ENCODE assay signal across 8 cellular contexts in the genomic region with DNA sequence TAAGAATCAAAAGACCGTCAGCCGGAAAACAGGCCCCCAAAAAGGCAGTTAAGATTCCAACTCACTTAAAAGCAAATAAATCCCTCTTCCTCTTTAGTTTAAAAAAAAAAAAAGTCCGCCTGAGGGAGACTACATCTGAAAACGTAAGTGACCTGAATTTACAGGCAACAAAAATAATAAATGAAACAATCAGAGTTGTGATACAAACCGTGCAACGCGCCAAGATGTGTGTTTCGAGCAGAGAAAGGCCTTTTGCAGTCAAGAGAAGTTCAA. TPM values are rescaled to one million over a fixed set of nuclear protein-coding genes. Genes with fewer than 3 reads are reported as not detected.
A peak's percentile ranks its signal among the peaks of the same experiment; 100 is the strongest.
DNase-seq lines count a peak whose midpoint lies in the region; ATAC-seq, FAIRE-seq and TF ChIP-seq lines count a peak whose summit lies in the region.

No MANE protein-coding gene starts in this region.

- H3K36me3 ChIP-seq in adrenal gland (replicated peaks in 1 of 2) (no peaks in the 10 kb centered on the region), HepG2 (replicated peaks in 1 of 2; ENCODE audit: control insufficient read depth in 1 of 2, insufficient read depth in 2 of 2, low read length in 2 of 2) (no peaks in the 10 kb centered on the region), tibial artery (no peaks in the 10 kb centered on the region)

- FAIRE-seq in HepG2 (lab: Jason Lieb, UNC): no peak

- TF ChIP-seq EP300 in HepG2 (IDR thresholded peaks at IDR 0.05; ENCODE audit: low read depth in 2 of 2, low read length in 2 of 2): no peak
- TF ChIP-seq EP300 in HepG2 (CRISPR knock-in tag; IDR thresholded peaks at IDR 0.05; ENCODE audit: borderline replicate concordance): no peak

- POLR2A ChIA-PET in HepG2 (lab: Yijun Ruan, JAX): interaction anchor here (2.0 kb wide), 1 partner anchor 10 kb away, joined by 6 read pairs; no protein-coding TSS in a partner anchor

- WGBS in adrenal gland, 4 donors: 0 to 2% (median 0%) methylated on average over 8 of the region's 8 CpGs
- WGBS in HepG2 (ENCODE audit: low lambda C conversion rate): under 1% methylated on average over 8 of the region's 8 CpGs

- peak overlapping the region; percentile 85 for H3K4me3 Mint-ChIP-seq in activated CD8-positive, alpha-beta memory T cell treated with anti-CD3 and anti-CD28 coated beads, Interleukin-2, amount 10 ng/mL, durations not matched to agents 7 days and 5 days

- no peak for TF ChIP-seq POLR2A in adrenal gland (IDR thresholded peaks at IDR 0.05)
- TF ChIP-seq POLR2A in HepG2 (IDR thresholded peaks at IDR 0.05; ENCODE audit: insufficient read depth in 1 of 2, low read depth in 2 of 2, low read length in 2 of 2): no peak

- H3K36me3 Mint-ChIP-seq in activated CD8-positive, alpha-beta memory T cell treated with anti-CD3 and anti-CD28 coated beads, Interleukin-2, amount 10 ng/mL, durations not matched to agents 7 days and 5 days: peaks cover 24% of the 10 kb centered on the region

- H2AFZ ChIP-seq in HepG2 (ENCODE audit: low read length): no peak overlapping the region

- H3K79me2 ChIP-seq in HepG2 (ENCODE audit: insufficient read depth, low read length): peaks cover 86% of the 10 kb centered on the region

- H3K9me3 Mint-ChIP-seq in activated CD8-positive, alpha-beta memory T cell treated with anti-CD3 and anti-CD28 coated beads, Interleukin-2, amount 10 ng/mL, durations not matched to agents 7 days and 5 days (ENCODE audit: low read depth): no peaks in the 10 kb centered on the region

- peaks cover 49% of the 10 kb centered on the region for H4K20me1 ChIP-seq in HepG2 (ENCODE audit: insufficient read depth, low read length)

- H3K9me3 ChIP-seq in adrenal gland (replicated peaks in 1 of 3) (no peaks in the 10 kb centered on the region), HepG2 (ENCODE audit: low read length) (no peaks in the 10 kb centered on the region), tibial artery (no peaks in the 10 kb centered on the region)

- TF ChIP-seq CTCF in adrenal gland (IDR thresholded peaks at IDR 0.05) (no peak), HepG2 (CRISPR knock-in tag; IDR thresholded peaks at IDR 0.05) (no peak), tibial artery (IDR thresholded peaks at IDR 0.05) (no peak)

- H3K4me2 ChIP-seq in HepG2 (ENCODE audit: low read depth, low read length): peak overlapping the region; percentile 87

- CTCF ChIA-PET in activated CD8-positive, alpha-beta memory T cell treated with anti-CD3 and anti-CD28 coated beads, Interleukin-2, amount 10 ng/mL, durations not matched to agents 7 days and 5 days (lab: Charles Lee): interaction anchor here (1.4 to 3.8 kb wide), 4 partner anchors 19 to 148 kb away, joined by 7 to 55 read pairs (median 18); no protein-coding TSS in a partner anchor
- CTCF ChIA-PET in HepG2 (lab: Yijun Ruan, JAX; ENCODE audit: low intra/inter-chr PET ratio, low total read pairs): interaction anchor here (1.2 kb wide), 1 partner anchor 21 kb away, joined by 3 read pairs; no protein-coding TSS in a partner anchor

- in situ Hi-C loops in HepG2 (cut with HindIII; ENCODE audit: extremely low pct_ligation_motif_present, low pct_unique_long_range_greater_than_20kb): no loop called here

- H3K27me3 Mint-ChIP-seq in activated CD8-positive, alpha-beta memory T cell treated with anti-CD3 and anti-CD28 coated beads, Interleukin-2, amount 10 ng/mL, durations not matched to agents 7 days and 5 days: no peaks in the 10 kb centered on the region

- intact Hi-C loops in adrenal gland (cut with DNase I): loop anchor here (2.0 to 5.0 kb wide), 2 partner anchors 145 to 147 kb away; no protein-coding TSS in a partner anchor
- intact Hi-C loops in HepG2 (cut with micrococcal nuclease; ENCODE audit: unreplicated experiment): loop anchor here (1.0 to 10.0 kb wide), 3 partner anchors 95 to 148 kb away; no protein-coding TSS in a partner anchor
- intact Hi-C loops in tibial artery (cut with DNase I; ENCODE audit: low total_unique reads): loop anchor here (5.0 kb wide), 1 partner anchor 145 kb away; no protein-coding TSS in a partner anchor

- peak overlapping the region; percentile 87 for H3K27ac Mint-ChIP-seq in activated CD8-positive, alpha-beta memory T cell treated with anti-CD3 and anti-CD28 coated beads, Interleukin-2, amount 10 ng/mL, durations not matched to agents 7 days and 5 days

- DNase-seq in activated CD8-positive, alpha-beta memory T cell treated with anti-CD3 and anti-CD28 coated beads, Interleukin-2, amount 10 ng/mL, durations not matched to agents 7 days and 5 days: no peak
- no peak for DNase-seq in activated CD8-positive, alpha-beta memory T cell treated with anti-CD3 and anti-CD28 coated beads, Interleukin-2, amount 50 U/mL, for 4 hours
- DNase-seq in adrenal gland: no peak
- no peak for DNase-seq in HepG2 (ENCODE audit: low spot score)
- DNase-seq in tibial artery: no peak
- no peak for DNase-seq in activated CD4-positive, alpha-beta T cell treated with anti-CD3 and anti-CD28 coated beads, Interleukin-2, amount 50 U/mL, for 48 hours

- peak overlapping the region; percentile 98 to 100 (median 99) for H3K27ac ChIP-seq in adrenal gland
- peak overlapping the region; percentile 96 for H3K27ac ChIP-seq in HepG2 (ENCODE audit: extremely low read length, insufficient read depth, low read length)
- peak overlapping the region; percentile 99 for H3K27ac ChIP-seq in tibial artery

- peaks cover 18 to 56% of the 10 kb centered on the region in 2 donors for H3K4me1 ChIP-seq in adrenal gland (replicated peaks in 1 of 2)
- peaks cover 62% of the 10 kb centered on the region for H3K4me1 ChIP-seq in HepG2 (ENCODE audit: insufficient read depth, low read length)
- H3K4me1 ChIP-seq in tibial artery: peaks cover 0 to 58% (median 36%) of the 10 kb centered on the region in 4 donors

- peak overlapping the region; percentile 92 for H3K9ac ChIP-seq in HepG2 (ENCODE audit: insufficient read depth, low read depth, low read length)

- H3K27me3 ChIP-seq in adrenal gland (no peaks in the 10 kb centered on the region), HepG2 (ENCODE audit: control insufficient read depth in 1 of 2, insufficient read depth in 2 of 2, low read length in 2 of 2) (no peaks in the 10 kb centered on the region; a peak in 1 of 5 replicates), tibial artery (peaks cover 0 to 2% of the 10 kb centered on the region in 2 donors)

- ATAC-seq in activated CD8-positive, alpha-beta memory T cell treated with anti-CD3 and anti-CD28 coated beads, Interleukin-2, amount 10 ng/mL, durations not matched to agents 7 days and 5 days: no peak
- ATAC-seq in HepG2 (no peak), HG03097 (IDR thresholded peaks at IDR 0.05; ENCODE audit: low FRiP score, unreplicated experiment) (no peak), GM19324 (IDR thresholded peaks at IDR 0.05; ENCODE audit: low FRiP score, unreplicated experiment) (no peak)

- no peak for TF ChIP-seq RAD21 in HepG2 (CRISPR knock-in tag; IDR thresholded peaks at IDR 0.05)

- H3K4me1 Mint-ChIP-seq in activated CD8-positive, alpha-beta memory T cell treated with anti-CD3 and anti-CD28 coated beads, Interleukin-2, amount 10 ng/mL, durations not matched to agents 7 days and 5 days: peaks cover 68% of the 10 kb centered on the region

- BruUV-seq in HepG2 (replicated peaks; lab: Mats Ljungman, UMichigan): no TSS peak

- H3K4me3 ChIP-seq in adrenal gland (peak overlapping the region; percentile 71 to 93 (median 86)), HepG2 (replicated peaks in 1 of 3; ENCODE audit: insufficient read depth in 1 of 3, low read depth in 2 of 3, low read length in 3 of 3) (peak overlapping the region; percentile 89 to 100 (median 98)), tibial artery (peak overlapping the region; percentile 85 to 93)

TF ChIP-seq in HepG2, 621 proteins besides CTCF, POLR2A, EP300 and RAD21 (continues in another document):
- TF ChIP-seq TARDBP (CRISPR knock-in tag; IDR thresholded peaks at IDR 0.05) (no peak), FOXA1 (IDR thresholded peaks at IDR 0.05) (no peak), FOXA1 (CRISPR knock-in tag; IDR thresholded peaks at IDR 0.05) (no peak)

RNA-seq across cellular contexts. Expression of a gene that starts 1.1 kb away (rescaled TPM):
- 100 to 1,000 TPM in 1 of 2 experiments, 10 to 100 TPM in 1; 85.7 to 132 TPM for total RNA-seq in activated CD8-positive, alpha-beta memory T cell treated with anti-CD3 and anti-CD28 coated beads, Interleukin-2, amount 10 ng/mL, durations not matched to agents 7 days and 5 days
- 10 to 100 TPM; 27.1 to 81.2 (median 67.5) TPM for total RNA-seq in adrenal gland
- polyA plus RNA-seq in adrenal gland: 10 to 100 TPM; 23.2 to 34.3 (median 32.1) TPM
- 59.6 and 60.9 TPM in 2 replicates for total RNA-seq in HepG2 (2016; rRNA removed; fragmentation: Illumina TruSeq; extraction: Trizol)
- 223 and 253 TPM in 2 replicates for total RNA-seq in HepG2 (2016; cell fraction: cytosol; rRNA removed; fragmentation: Illumina TruSeq; extraction: Trizol; ENCODE audit: low read depth)
- 54.9 and 58.3 TPM in 2 replicates for total RNA-seq in HepG2 (2016; cell fraction: insoluble cytoplasmic fraction; rRNA removed; fragmentation: Illumina TruSeq; extraction: Trizol)
- 138 and 153 TPM in 2 replicates for total RNA-seq in HepG2 (2016; cell fraction: membrane; rRNA removed; fragmentation: Illumina TruSeq; extraction: Trizol)
- total RNA-seq in HepG2 (2016; cell fraction: nucleus; rRNA removed; fragmentation: Illumina TruSeq; extraction: Trizol): 130 and 145 TPM in 2 replicates
- 22.8 and 24.0 TPM in 2 replicates for polyA plus RNA-seq in HepG2 (2011; rRNA removed)
- polyA plus RNA-seq in HepG2 (2011; cell fraction: cytosol; rRNA removed): 11.2 and 14.3 TPM in 2 replicates
- 69.1 and 88.4 TPM in 2 replicates for polyA plus RNA-seq in HepG2 (2011; cell fraction: nucleus; rRNA removed)
- polyA plus RNA-seq in HepG2 (2012): 23.5 and 23.7 TPM in 2 replicates
- 2.0 and 2.7 TPM in 2 replicates for polyA plus RNA-seq in HepG2 (2016; cell fraction: cytosol; fragmentation: Illumina TruSeq; extraction: Trizol; ENCODE audit: low read depth)
- polyA plus RNA-seq in HepG2 (2016; cell fraction: insoluble cytoplasmic fraction; fragmentation: Illumina TruSeq; extraction: Trizol; ENCODE audit: low read depth): 21.5 and 27.8 TPM in 2 replicates
- polyA plus RNA-seq in HepG2 (2016; cell fraction: membrane; fragmentation: Illumina TruSeq; extraction: Trizol; ENCODE audit: low read depth): 5.6 and 6.8 TPM in 2 replicates
- 94.8 and 102 TPM in 2 replicates for polyA plus RNA-seq in HepG2 (2016; cell fraction: nucleus; fragmentation: Illumina TruSeq; extraction: Trizol; ENCODE audit: insufficient read depth, low read depth)
- polyA minus RNA-seq in HepG2 (2011; rRNA and poly(A)+ RNA removed; ENCODE audit: low replicate concordance): 94.4 and 97.7 TPM in 2 replicates
- polyA minus RNA-seq in HepG2 (2011; cell fraction: cytosol; rRNA and poly(A)+ RNA removed): 61.5 and 62.2 TPM in 2 replicates
- polyA minus RNA-seq in HepG2 (2011; cell fraction: nucleus; rRNA and poly(A)+ RNA removed): 272 and 315 TPM in 2 replicates
